In genomic region chrX:9482408-9482807, GRCh38 we compare ENCODE assay signal across 30 cellular contexts. TPM values are rescaled to one million over a fixed set of nuclear protein-coding genes. Genes with fewer than 3 reads are reported as not detected.
A peak's percentile ranks its signal among the peaks of the same experiment; 100 is the strongest.
DNase-seq lines count a peak whose midpoint lies in the region; ATAC-seq, FAIRE-seq and TF ChIP-seq lines count a peak whose summit lies in the region.
"Had no signal": no experiment of that assay in that cellular context is flagged by ENCODE, and none has a peak within 500 bp of the region (broad histone marks: within the 10 kb centered on the region; RNA-seq: fewer than 3 reads in every experiment).

No MANE protein-coding gene starts in this region.

- no peak for DNase-seq in A549 (ENCODE audit: low read depth in 1 of 2, low spot score in 1 of 2)
- no peak for DNase-seq in GM12891 (ENCODE audit: insufficient read length, low spot score)
- DNase-seq in PC-3: peak; percentile 42
- DNase-seq in endothelial cell of umbilical vein (ENCODE audit: low read depth, low spot score): peak; percentile 46
- no peak for DNase-seq in caudate nucleus (lab: John Stamatoyannopoulos, UW)
- DNase-seq in GM10266 (ENCODE audit: extremely low spot score): no peak
- DNase-seq: activated CD8-positive, alpha-beta T cell treated with anti-CD3 and anti-CD28 coated beads for 36 hours; activated effector memory CD4-positive, alpha-beta T cell treated with anti-CD3 and anti-CD28 coated beads, Interleukin-2, amount 50 U/mL, for 16 hours; brain microvascular endothelial cell; Calu3; effector memory CD4-positive, alpha-beta T cell; GM23248; HFFc6; mucosa of descending colon; NCI-H146; NCI-H2171 treated with DMSO at 0.1 percent for 48 hours; NCI-H524 treated with DMSO at 0.1 percent for 48 hours; nephron progenitor cell; pancreas; right cardiac atrium; SK-N-SH; stimulated activated CD4-positive, alpha-beta T cell treated with anti-CD3 and anti-CD28 coated beads, Interleukin-12 subunit alpha, Interleukin-12 subunit beta, amount 100 ng/mL, for 4 hours; stimulated activated naive CD8-positive, alpha-beta T cell treated with anti-CD3 and anti-CD28 coated beads, Interleukin-15, amount 100 ng/mL, for 72 hours; T1000; thyroid gland had no signal

- H2AFZ ChIP-seq in PC-3 (ENCODE audit: low read length): no peak overlapping the region
- H2AFZ ChIP-seq in endothelial cell of umbilical vein (ENCODE audit: low read depth, low read length): no peak overlapping the region
- H2AFZ ChIP-seq: GM23248 had no signal

- POLR2A ChIA-PET in A549 (lab: Yijun Ruan, JAX) (no interaction called here), PC-3 (lab: Charles Lee; ENCODE audit: unreplicated experiment) (no interaction called here), endothelial cell of umbilical vein (lab: Charles Lee) (no interaction called here)

- no peaks in the 10 kb centered on the region for H3K9me1 ChIP-seq in endothelial cell of umbilical vein (replicated peaks; ENCODE audit: control insufficient read depth, extremely low read depth, insufficient read depth, low read length)

- H3K9me3 ChIP-seq in A549 (no peaks in the 10 kb centered on the region), PC-3 (ENCODE audit: low read length) (no peaks in the 10 kb centered on the region), endothelial cell of umbilical vein (replicated peaks; ENCODE audit: control insufficient read depth, insufficient read depth, low read length) (no peaks in the 10 kb centered on the region)
- H3K9me3 ChIP-seq: gastroesophageal sphincter, mucosa of descending colon, pancreas, SK-N-SH, thyroid gland had no signal

- TF ChIP-seq CTCF in A549 (IDR thresholded peaks at IDR 0.05) (no peak), PC-3 (conservative IDR thresholded peaks at IDR 0.05; ENCODE audit: low read depth, low read length) (0 out of 2 replicates have a peak, but pooled peaks have one; percentile 14), endothelial cell of umbilical vein (IDR thresholded peaks at IDR 0.05; ENCODE audit: extremely low read depth in 1 of 2, insufficient read depth in 1 of 2, low read depth in 1 of 2, low read length in 2 of 2) (no peak), GM10266 (IDR thresholded peaks at IDR 0.05; ENCODE audit: control insufficient read depth, insufficient read depth, low read depth, missing control alignments) (no peak)

- H3K4me1 ChIP-seq in A549 (peaks cover 7% of the 10 kb centered on the region; the same call in 1 of the 3 replicates), PC-3 (ENCODE audit: insufficient read depth, low read length) (peaks cover 8% of the 10 kb centered on the region; the same call in 1 of the 2 replicates), endothelial cell of umbilical vein (ENCODE audit: control insufficient read depth, extremely low read depth, insufficient read depth, low read length) (no peaks in the 10 kb centered on the region)

- ATAC-seq in A549 (peak in 1 of 2 experiments; percentile 43; a peak in 1 of 6 replicates), PC-3 (peak; percentile 62), GM21825 (IDR thresholded peaks at IDR 0.05; ENCODE audit: unreplicated experiment) (no peak), GM19463 (IDR thresholded peaks at IDR 0.05; ENCODE audit: unreplicated experiment) (no peak)
- ATAC-seq: activated CD8-positive, alpha-beta T cell treated with anti-CD3 and anti-CD28 coated beads for 36 hours; gastroesophageal sphincter; K562; mucosa of descending colon; pancreas; right cardiac atrium; stimulated activated naive CD8-positive, alpha-beta T cell treated with anti-CD3 and anti-CD28 coated beads, Interleukin-15, amount 100 ng/mL, for 72 hours had no signal

- no peak for TF ChIP-seq EP300 in A549 (IDR thresholded peaks at IDR 0.05)

- no peaks in the 10 kb centered on the region for H3K9me2 ChIP-seq in PC-3 (replicated peaks; ENCODE audit: low read length)
- H3K9me2 ChIP-seq: SK-N-SH had no signal

- H3K4me3 ChIP-seq in A549 (no peak overlapping the region), PC-3 (ENCODE audit: low read length) (no peak overlapping the region), endothelial cell of umbilical vein (replicated peaks in 1 of 3; ENCODE audit: insufficient read depth in 1 of 3, low read depth in 1 of 3, low read length in 3 of 3) (no peak overlapping the region)
- H3K4me3 ChIP-seq: gastroesophageal sphincter, GM23248, K562, mucosa of descending colon, pancreas, thyroid gland had no signal

- no peak overlapping the region for H3K9ac ChIP-seq in PC-3 (ENCODE audit: low read length)
- H3K9ac ChIP-seq in endothelial cell of umbilical vein (replicated peaks; ENCODE audit: extremely low read depth, insufficient read depth, low read length): no peak overlapping the region
- H3K9ac ChIP-seq: GM23248, SK-N-SH had no signal

- dilution Hi-C loops in endothelial cell of umbilical vein (cut with MboI; ENCODE audit: extremely low pct_ligation_motif_present, low sequenced_read_pairs): no loop called here

- H3K27ac ChIP-seq in A549 (no peak overlapping the region), PC-3 (ENCODE audit: low read length) (no peak overlapping the region), endothelial cell of umbilical vein (ENCODE audit: insufficient read depth, low read depth, low read length) (no peak overlapping the region), caudate nucleus (ENCODE audit: low read depth, low read length) (no peak overlapping the region)
- H3K27ac ChIP-seq: brain microvascular endothelial cell, C4-2B, gastroesophageal sphincter, GM23248, pancreas, thyroid gland had no signal

- WGBS in A549 (ENCODE audit: missing lambda C conversion rate): 9% methylated on average over 2 of the region's 2 CpGs

- H3K36me3 ChIP-seq in PC-3 (ENCODE audit: low read depth, low read length) (no peaks in the 10 kb centered on the region; the same call in none of the 2 replicates), endothelial cell of umbilical vein (ENCODE audit: control insufficient read depth in 2 of 2, extremely low read depth in 1 of 2, insufficient read depth in 2 of 2, low read length in 2 of 2) (no peaks in the 10 kb centered on the region)
- H3K36me3 ChIP-seq: brain microvascular endothelial cell, gastroesophageal sphincter, pancreas, thyroid gland had no signal

- no TSS peak for BruUV-seq in PC-3 (replicated peaks; lab: Mats Ljungman, UMichigan)
- BruUV-seq in endothelial cell of umbilical vein (replicated peaks; lab: Mats Ljungman, UMichigan): no TSS peak

- H3K27me3 ChIP-seq in PC-3 (ENCODE audit: low read length) (no peaks in the 10 kb centered on the region), endothelial cell of umbilical vein (ENCODE audit: control insufficient read depth in 2 of 2, insufficient read depth in 2 of 2, low read length in 2 of 2) (no peaks in the 10 kb centered on the region)
- H3K27me3 ChIP-seq: brain microvascular endothelial cell, gastroesophageal sphincter, pancreas, thyroid gland had no signal

- H4K20me1 ChIP-seq in PC-3 (ENCODE audit: low read length): peaks cover 25% of the 10 kb centered on the region; the same call in 1 of the 2 replicates
- no peaks in the 10 kb centered on the region for H4K20me1 ChIP-seq in endothelial cell of umbilical vein (replicated peaks; ENCODE audit: control insufficient read depth, extremely low read depth, insufficient read depth, low read length)

- H3K79me2 ChIP-seq in PC-3 (ENCODE audit: low read length): peaks cover 93% of the 10 kb centered on the region
- H3K79me2 ChIP-seq in endothelial cell of umbilical vein (ENCODE audit: control insufficient read depth, insufficient read depth, low read length): peaks cover 14% of the 10 kb centered on the region

- FAIRE-seq in A549 (lab: Jason Lieb, UNC) (peak; percentile 36), GM12891 (lab: Jason Lieb, UNC) (peak; percentile 87), endothelial cell of umbilical vein (lab: Jason Lieb, UNC) (no peak)
- FAIRE-seq: K562 had no signal

- no peak for TF ChIP-seq RAD21 in A549 (conservative IDR thresholded peaks at IDR 0.05 in 1 of 2, IDR thresholded peaks at IDR 0.05 in 1 of 2)

- H3K4me2 ChIP-seq in A549 (no peak overlapping the region), PC-3 (ENCODE audit: low read length) (no peak overlapping the region), endothelial cell of umbilical vein (ENCODE audit: insufficient read depth, low read length) (no peak overlapping the region)
- H3K4me2 ChIP-seq: SK-N-SH had no signal

- CTCF ChIA-PET in A549 (lab: Yijun Ruan, JAX): no interaction called here
- CTCF ChIA-PET in PC-3 (lab: Charles Lee): no interaction called here
- CTCF ChIA-PET in endothelial cell of umbilical vein (lab: Charles Lee): no interaction called here

- TF ChIP-seq POLR2A in A549 (IDR thresholded peaks at IDR 0.05; ENCODE audit: low read length) (no peak), GM12891 (IDR thresholded peaks at IDR 0.05; ENCODE audit: low read depth, low read length) (no peak), endothelial cell of umbilical vein (IDR thresholded peaks at IDR 0.05; ENCODE audit: low read depth, low read length) (no peak)

- intact Hi-C loops in PC-3 (cut with micrococcal nuclease) (no loop called here), endothelial cell of umbilical vein (cut with micrococcal nuclease) (no loop called here)

- H3F3A ChIP-seq in PC-3 (ENCODE audit: low read length, unreplicated experiment): no peaks in the 10 kb centered on the region

TF ChIP-seq in A549, 52 proteins besides CTCF, POLR2A, EP300 and RAD21 (continues in another document):
- no peak for TF ChIP-seq JUNB (IDR thresholded peaks at IDR 0.05)
- TF ChIP-seq MAZ (IDR thresholded peaks at IDR 0.05; ENCODE audit: borderline replicate concordance, low read depth, low read length): no peak

TF ChIP-seq in GM12891, 5 proteins besides CTCF, POLR2A, EP300 and RAD21 (continues in another document):
- no peak for TF ChIP-seq PAX5 (IDR thresholded peaks at IDR 0.05; ENCODE audit: insufficient read depth, low read length, severe bottlenecking)

TF ChIP-seq in endothelial cell of umbilical vein, 7 proteins besides CTCF, POLR2A, EP300 and RAD21 (continues in another document):
- TF ChIP-seq JUN (IDR thresholded peaks at IDR 0.05; ENCODE audit: borderline replicate concordance, insufficient read depth, insufficient read length, low read depth): no peak

RNA-seq across cellular contexts. Expression of gene TBL1X, which starts 17.6 kb away (rescaled TPM):
- polyA plus RNA-seq in A549 (2011; rRNA removed): 18.0 and 21.1 TPM in 2 replicates
- polyA plus RNA-seq in A549 (2012; cell fraction: cytosol; rRNA removed): 11.4 and 13.4 TPM in 2 replicates
- 14.9 and 18.8 TPM in 2 replicates for polyA plus RNA-seq in A549 (2012; cell fraction: nucleus; rRNA removed)
- 14.3 to 15.1 TPM (median 14.6 TPM) in 3 replicates for polyA plus RNA-seq in A549 (2017; fragmentation: RNase III; extraction: RNeasy Plus Mini Kit Qiagen cat#74134 plus additional on column Dnase treatment)
- 46.1 and 50.7 TPM in 2 replicates for polyA minus RNA-seq in A549 (2011; rRNA and poly(A)+ RNA removed)
- polyA plus RNA-seq in GM12891 (2012; ENCODE audit: low read depth, missing spikeins): 3.3 TPM
- total RNA-seq in PC-3 (2014; rRNA removed): 31.9 and 51.6 TPM in 2 replicates
- total RNA-seq in endothelial cell of umbilical vein: 22.1 and 25.3 TPM in 2 replicates
- polyA plus RNA-seq in endothelial cell of umbilical vein: 6.6 and 8.7 TPM in 2 replicates
- 9.3 and 10.5 TPM in 2 replicates for polyA plus RNA-seq in endothelial cell of umbilical vein (2011; cell fraction: cytosol; rRNA removed)
- 16.3 and 17.1 TPM in 2 replicates for polyA plus RNA-seq in endothelial cell of umbilical vein (2011; cell fraction: nucleus; rRNA removed)
- 12.8 and 13.3 TPM in 2 replicates for polyA plus RNA-seq in endothelial cell of umbilical vein (2012)
- 31.9 and 42.7 TPM in 2 replicates for polyA minus RNA-seq in endothelial cell of umbilical vein
- polyA minus RNA-seq in endothelial cell of umbilical vein (2011; cell fraction: cytosol; rRNA and poly(A)+ RNA removed): 55.8 TPM
- polyA minus RNA-seq in endothelial cell of umbilical vein (2011; cell fraction: nucleus; rRNA and poly(A)+ RNA removed): 29.2 and 32.1 TPM in 2 replicates

Comparison
In these comparisons a context has a peak if more than half of its experiments do, and no peak if none do; other contexts are left out.
1. DNase-seq: peak in PC-3 (single experiment) and endothelial cell of umbilical vein (single experiment); none in A549 (0 of 2), GM12891 (single experiment), caudate nucleus (0 of 61) and GM10266 (single experiment).